ENCODE assay signal across 33 cellular contexts in genomic region chr3:171844873-171845272, GRCh38. TPM values are rescaled to one million over a fixed set of nuclear protein-coding genes. Genes with fewer than 3 reads are reported as not detected.
"Had no signal": no experiment of that assay in that cellular context is flagged by ENCODE, and none has a peak within 500 bp of the region (broad histone marks: within the 10 kb centered on the region; RNA-seq: fewer than 3 reads in every experiment).

No MANE protein-coding gene starts in this region.

- H3K4me1 Mint-ChIP-seq: activated B cell treated with CpG ODN at 0.5 μM for 24 hours; central memory CD8-positive, alpha-beta T cell had no signal

- H3K36me3 ChIP-seq: cardiac muscle cell, MG63 had no signal

- H3K9me3 ChIP-seq: MG63 had no signal

- H3K4me3 Mint-ChIP-seq: activated B cell treated with CpG ODN at 0.5 μM for 24 hours; activated CD4-positive, alpha-beta memory T cell treated with anti-CD3 and anti-CD28 coated beads for 36 hours; activated naive CD4-positive, alpha-beta T cell treated with anti-CD3 and anti-CD28 coated beads, Interleukin-2, amount 10 ng/mL, durations not matched to agents 7 days and 5 days; activated naive CD8-positive, alpha-beta T cell treated with anti-CD3 and anti-CD28 coated beads for 36 hours; activated T-cell treated with anti-CD3 and anti-CD28 coated beads, Interleukin-2, amount 50 U/mL, for 4 hours; activated T-helper 1 cell treated with anti-CD3 and anti-CD28 coated beads, Interleukin-12 subunit alpha, Interleukin-12 subunit beta, Interleukin-2, Interleukin-4 antibody, amounts not matched to agents 30 ng/mL and 10 ng/mL and 1 ng/mL, durations not matched to agents 14 hours and 24 hours and 36 hours; central memory CD8-positive, alpha-beta T cell had no signal

- H3K9me3 Mint-ChIP-seq: activated B cell treated with CpG ODN at 0.5 μM for 24 hours; activated CD4-positive, alpha-beta memory T cell treated with anti-CD3 and anti-CD28 coated beads for 36 hours; activated T-cell treated with anti-CD3 and anti-CD28 coated beads, Interleukin-2, amount 50 U/mL, for 4 hours; central memory CD8-positive, alpha-beta T cell had no signal

- H3K27ac Mint-ChIP-seq: activated B cell treated with CpG ODN at 0.5 μM for 24 hours; activated CD4-positive, alpha-beta memory T cell treated with anti-CD3 and anti-CD28 coated beads for 36 hours; activated naive CD4-positive, alpha-beta T cell treated with anti-CD3 and anti-CD28 coated beads, Interleukin-2, amount 10 ng/mL, durations not matched to agents 7 days and 5 days; activated naive CD8-positive, alpha-beta T cell treated with anti-CD3 and anti-CD28 coated beads for 36 hours; activated T-helper 1 cell treated with anti-CD3 and anti-CD28 coated beads, Interleukin-12 subunit alpha, Interleukin-12 subunit beta, Interleukin-2, Interleukin-4 antibody, amounts not matched to agents 30 ng/mL and 10 ng/mL and 1 ng/mL, durations not matched to agents 14 hours and 24 hours and 36 hours had no signal

- H3K27me3 Mint-ChIP-seq: activated B cell treated with CpG ODN at 0.5 μM for 24 hours had no signal

- H3K36me3 Mint-ChIP-seq: activated CD4-positive, alpha-beta memory T cell treated with anti-CD3 and anti-CD28 coated beads for 36 hours had no signal

- DNase-seq: activated B cell treated with CpG ODN at 0.5 μM for 24 hours; activated CD4-positive, alpha-beta memory T cell treated with anti-CD3 and anti-CD28 coated beads for 36 hours; activated CD4-positive, alpha-beta T cell treated with anti-CD3 and anti-CD28 coated beads for 4 hours; activated CD4-positive, alpha-beta T cell treated with anti-CD3 and anti-CD28 coated beads, Interleukin-2, amount 50 U/mL, for 1 hour; activated CD4-positive, CD25-positive, alpha-beta regulatory T cell treated with anti-CD3 and anti-CD28 coated beads, Interleukin-2, amount 50 U/mL, for 72 hours; activated CD8-positive, alpha-beta memory T cell treated with anti-CD3 and anti-CD28 coated beads, Interleukin-2, amount 50 U/mL, for 4 hours; activated gamma-delta T cell treated with Interleukin-2 at 50 U/mL for 16 hours; activated naive CD4-positive, alpha-beta T cell treated with anti-CD3 and anti-CD28 coated beads, Interleukin-2, amount 10 ng/mL, durations not matched to agents 7 days and 5 days; activated naive CD8-positive, alpha-beta T cell treated with anti-CD3 and anti-CD28 coated beads for 36 hours; activated T-cell treated with anti-CD3 and anti-CD28 coated beads for 4 hours; activated T-cell treated with anti-CD3 and anti-CD28 coated beads, Interleukin-2, amount 50 U/mL, for 4 hours; amniotic stem cell; aorta; Karpas-422; MG63; NCI-H1048; NCI-H1105 treated with DMSO at 0.1 percent for 48 hours; NCI-H1436; NCI-H1694; NCI-H1930; NCI-H2081 treated with DMSO at 0.1 percent for 48 hours; NCI-H345; NCI-H524 treated with DMSO at 0.1 percent for 48 hours; Right ventricle myocardium superior; SW 1271; T-helper 1 cell; T-helper 2 cell; T-helper 9 cell had no signal

- H3K4me3 ChIP-seq: cardiac muscle cell, MG63 had no signal

- H3K27ac ChIP-seq: cardiac muscle cell, VCaP had no signal

- ATAC-seq: activated T-cell treated with anti-CD3 and anti-CD28 coated beads, Interleukin-2, amount 50 U/mL, for 4 hours had no signal

- H3K27me3 ChIP-seq: cardiac muscle cell, MG63 had no signal

RNA-seq across cellular contexts. Expression of gene TMEM212, which starts 1.7 kb away (rescaled TPM):
- total RNA-seq: activated B cell treated with CpG ODN at 0.5 μM for 24 hours; activated CD4-positive, alpha-beta memory T cell treated with anti-CD3 and anti-CD28 coated beads for 36 hours; activated naive CD8-positive, alpha-beta T cell treated with anti-CD3 and anti-CD28 coated beads for 36 hours; activated T-cell treated with anti-CD3 and anti-CD28 coated beads, Interleukin-2, amount 50 U/mL, for 4 hours; activated T-helper 1 cell treated with anti-CD3 and anti-CD28 coated beads, Interleukin-12 subunit alpha, Interleukin-12 subunit beta, Interleukin-2, Interleukin-4 antibody, amounts not matched to agents 30 ng/mL and 10 ng/mL and 1 ng/mL, durations not matched to agents 14 hours and 24 hours and 36 hours; aorta; cardiac muscle cell; NCI-H460; Right ventricle myocardium superior had no signal
- polyA plus RNA-seq: aorta, cardiac muscle cell had no signal

RNA-seq across cellular contexts. Expression of gene PLD1, which starts 34.6 kb away (rescaled TPM):
- total RNA-seq: activated B cell treated with CpG ODN at 0.5 μM for 24 hours had no signal
